In the genomic region with DNA sequence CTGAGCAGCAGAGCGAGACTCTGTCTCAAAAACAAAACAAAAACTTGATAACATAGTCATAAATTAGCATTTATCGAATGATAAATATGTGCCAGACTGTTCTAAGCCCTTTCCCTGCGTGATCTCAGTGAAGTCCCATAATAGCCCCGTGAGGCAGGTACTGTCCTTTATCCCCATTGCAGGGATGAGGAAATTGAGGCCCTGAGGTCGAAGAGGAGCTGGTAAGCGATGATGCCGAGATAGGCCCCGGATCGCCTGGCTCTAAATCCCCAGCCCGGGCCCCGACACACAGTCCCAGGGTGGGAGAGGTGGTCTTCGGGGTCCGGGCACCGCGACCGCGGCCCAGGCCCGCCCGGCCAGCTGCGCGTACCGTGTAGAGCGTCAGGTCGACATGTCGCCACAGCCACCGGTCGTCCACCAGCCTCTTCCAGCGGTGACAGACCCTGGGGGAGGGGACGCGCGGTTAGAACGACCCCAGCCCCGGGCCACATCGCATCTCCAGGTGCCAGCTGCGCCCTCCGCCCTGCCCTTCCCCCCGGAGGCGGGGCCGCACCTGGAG, we compare ENCODE assay signal across 8 cellular contexts. TPM values are rescaled to one million over a fixed set of nuclear protein-coding genes. Genes with fewer than 3 reads are reported as not detected.
DNase-seq lines count a peak whose midpoint lies in the region; ATAC-seq, FAIRE-seq and TF ChIP-seq lines count a peak whose summit lies in the region.

No MANE protein-coding gene starts in this region.

- peak overlapping the region; percentile 92 for H3K27ac Mint-ChIP-seq in Caco-2 (ENCODE audit: unreplicated experiment)

- H2BK12ac ChIP-seq in H1 (ENCODE audit: low read depth, low read length): no peak overlapping the region

- H3K23me2 ChIP-seq in H1 (ENCODE audit: low read depth, low read length): peaks cover 4% of the 10 kb centered on the region

- no peaks in the 10 kb centered on the region for H3K27me3 Mint-ChIP-seq in Caco-2 (ENCODE audit: insufficient read depth, unreplicated experiment)

- H2AFZ ChIP-seq in OCI-LY1 (ENCODE audit: low read length) (no peak overlapping the region), H1 (ENCODE audit: low read length) (no peak overlapping the region), neuron (ENCODE audit: low read depth, low read length) (peak overlapping the region; percentile 87)

- H3K9me3 ChIP-seq in Caco-2 (peaks cover 8% of the 10 kb centered on the region), OCI-LY1 (ENCODE audit: low read length) (peaks cover 7% of the 10 kb centered on the region; the same call in 1 of the 2 replicates), H1 (ENCODE audit: insufficient read depth in 2 of 2, low read depth in 1 of 2, low read length in 1 of 2) (0 out of 4 replicates have a peak, but pooled peaks cover 2 to 5% of the 10 kb centered on the region in 2 experiments), neuron (ENCODE audit: low read length) (peaks cover 7% of the 10 kb centered on the region)

- no peaks in the 10 kb centered on the region for H3F3A ChIP-seq in OCI-LY1 (ENCODE audit: insufficient read depth, low read length)

- no peak for ATAC-seq in activated CD4-positive, CD25-positive, alpha-beta regulatory T cell treated with anti-CD3 and anti-CD28 coated beads, Interleukin-2, amount 50 U/mL, for 24 hours

- H2BK15ac ChIP-seq in H1 (ENCODE audit: low read length): no peak overlapping the region

- peak overlapping the region; percentile 99 for H3K56ac ChIP-seq in H1 (replicated peaks; ENCODE audit: insufficient read length, low read depth, low read length)

- intact Hi-C loops in Caco-2 (cut with micrococcal nuclease; ENCODE audit: unreplicated experiment): no loop called here

- no peak overlapping the region for H3K18ac ChIP-seq in H1 (ENCODE audit: extremely low read depth, low read length)

- no peaks in the 10 kb centered on the region for H3K9me2 ChIP-seq in OCI-LY1 (ENCODE audit: low read depth, low read length)

- TF ChIP-seq EP300 in H1 (IDR thresholded peaks at IDR 0.05; ENCODE audit: borderline replicate concordance in 1 of 2, low read depth in 2 of 2, low read length in 2 of 2): no peak

- H3K14ac ChIP-seq in H1 (ENCODE audit: insufficient read length): no peak overlapping the region

- H3K27me3 ChIP-seq in Caco-2 (replicated peaks; ENCODE audit: control insufficient read depth, insufficient read depth, low read length) (no peaks in the 10 kb centered on the region), OCI-LY1 (ENCODE audit: insufficient read depth, low read length) (no peaks in the 10 kb centered on the region), H1 (replicated peaks in 1 of 4; ENCODE audit: control insufficient read depth in 3 of 4, extremely low read depth in 1 of 4, insufficient read depth in 3 of 4, low read length in 3 of 4) (no peaks in the 10 kb centered on the region), neuron (ENCODE audit: insufficient read depth, low read length) (no peaks in the 10 kb centered on the region)

- H2BK5ac ChIP-seq in H1 (ENCODE audit: low read depth, low read length): peak overlapping the region; percentile 71

- FAIRE-seq in H1 (lab: Jason Lieb, UNC): no peak

- H3K4ac ChIP-seq in H1 (replicated peaks; ENCODE audit: insufficient read length, low read depth, low read length): no peak overlapping the region

- no peak for TF ChIP-seq POLR2A in H1 (IDR thresholded peaks at IDR 0.05; ENCODE audit: control extremely low read depth in 1 of 2, low read depth in 2 of 2, low read length in 2 of 2)

- H3K36me3 ChIP-seq in Caco-2 (ENCODE audit: control insufficient read depth, insufficient read depth, low read length) (no peaks in the 10 kb centered on the region; the same call in 1 of the 2 replicates), OCI-LY1 (ENCODE audit: insufficient read depth, low read length) (peaks cover 43% of the 10 kb centered on the region), H1 (ENCODE audit: control insufficient read depth in 2 of 4, insufficient read depth in 4 of 4, low read length in 3 of 4) (peaks cover 0 to 3% (median 0%) of the 10 kb centered on the region in 4 experiments; a peak in 2 of 8 replicates), neuron (ENCODE audit: insufficient read depth, low read length) (peaks cover 9% of the 10 kb centered on the region)

- WGBS in H1 (ENCODE audit: extremely low coverage in 1 of 2, insufficient coverage in 1 of 2, insufficient read length in 1 of 2, insufficient replicate concordance in 2 of 2, low coverage in 1 of 2, low lambda C conversion rate in 2 of 2, missing lambda C conversion rate in 1 of 2), 2 experiments: 7% methylated on average over 34 of the region's 39 CpGs; no CpG with 5 or more reads in 1 of the 2 experiments

- H3K9ac ChIP-seq in OCI-LY1 (ENCODE audit: low read length): peak overlapping the region; percentile 92
- H3K9ac ChIP-seq in H1 (replicated peaks in 1 of 4; ENCODE audit: extremely low read depth in 1 of 4, low read depth in 3 of 4, low read length in 3 of 4): peak overlapping the region; percentile 76 to 91 (median 87)

- H3K4me1 ChIP-seq in Caco-2 (peaks cover 5% of the 10 kb centered on the region), OCI-LY1 (ENCODE audit: insufficient read depth, low read length, severe bottlenecking) (peaks cover 14% of the 10 kb centered on the region), H1 (replicated peaks in 1 of 4; ENCODE audit: control insufficient read depth in 3 of 4, insufficient read depth in 4 of 4, low read length in 3 of 4) (peaks cover 2 to 5% (median 3%) of the 10 kb centered on the region in 4 experiments; a peak in 6 of 7 replicates), neuron (ENCODE audit: insufficient read depth, low read length) (peaks cover 15% of the 10 kb centered on the region)

- no TSS peak for BruUV-seq in Caco-2 (replicated peaks; lab: Mats Ljungman, UMichigan)

- H4K20me1 ChIP-seq in OCI-LY1 (ENCODE audit: insufficient read depth, low read length): no peaks in the 10 kb centered on the region
- no peaks in the 10 kb centered on the region for H4K20me1 ChIP-seq in H1 (replicated peaks in 1 of 2; ENCODE audit: control insufficient read depth in 1 of 2, insufficient read depth in 2 of 2, low read length in 2 of 2)

- no peak overlapping the region for H3K23ac ChIP-seq in H1 (ENCODE audit: insufficient read length)

- POLR2A ChIA-PET in Caco-2 (lab: Charles Lee): interaction anchor here (0.6 to 1.0 kb wide), 2 partner anchors 9 to 453 kb away, joined by 9 to 11 read pairs; partner anchors contain the start of genes ICAM1 and UBL5
- POLR2A ChIA-PET in H1 (lab: Charles Lee; ENCODE audit: partially characterized antibody): interaction anchor here (0.7 to 2.1 kb wide), 10 partner anchors 9 to 689 kb away, joined by 3 to 11 read pairs (median 6); partner anchors contain the start of gene UBL5

- H4K91ac ChIP-seq in H1 (replicated peaks; ENCODE audit: insufficient read length, low read length): no peak overlapping the region

- peak overlapping the region; percentile 94 for H3K4me2 ChIP-seq in OCI-LY1 (ENCODE audit: low read length)
- H3K4me2 ChIP-seq in H1 (ENCODE audit: insufficient read depth in 1 of 2, low read depth in 2 of 2, low read length in 2 of 2): peak overlapping the region; percentile 81 to 86

- H2BK20ac ChIP-seq in H1 (ENCODE audit: low read length): no peak overlapping the region

- no peaks in the 10 kb centered on the region for H3K9me3 Mint-ChIP-seq in Caco-2 (ENCODE audit: unreplicated experiment)

- H3K79me2 ChIP-seq in OCI-LY1 (ENCODE audit: insufficient read depth, low read length) (peaks cover 18% of the 10 kb centered on the region), H1 (ENCODE audit: control insufficient read depth in 1 of 2, insufficient read depth in 2 of 2, low read length in 2 of 2) (peaks cover 0 to 37% of the 10 kb centered on the region in 2 experiments; a peak in 2 of 4 replicates)

- H3K4me3 ChIP-seq in Caco-2 (ENCODE audit: low read depth, low read length) (peak overlapping the region; percentile 73), OCI-LY1 (ENCODE audit: low read depth, low read length, poor library complexity, severe bottlenecking) (peak overlapping the region; percentile 97), H1 (ENCODE audit: extremely low read depth in 1 of 4, insufficient read depth in 2 of 4, low read depth in 3 of 4, low read length in 4 of 4) (peak overlapping the region; percentile 73 to 91 (median 83)), neuron (ENCODE audit: low read length) (peak overlapping the region; percentile 88)

- peaks cover 5% of the 10 kb centered on the region for H3K4me1 Mint-ChIP-seq in Caco-2 (ENCODE audit: low read depth, unreplicated experiment)

- no peak overlapping the region for H2BK120ac ChIP-seq in H1 (replicated peaks; ENCODE audit: low read depth, low read length)

- DNase-seq in Caco-2 (no peak), H1 (ENCODE audit: low read depth in 1 of 2, low spot score in 2 of 2) (no peak), COLO668 (lab: John Stamatoyannopoulos, UW; ENCODE audit: unreplicated experiment) (no peak), Ammon's horn (ENCODE audit: low spot score) (no peak), NCI-H526 treated with DMSO at 0.1 percent for 48 hours (lab: John Stamatoyannopoulos, UW) (no peak)

- peaks cover 50% of the 10 kb centered on the region for H3K36me3 Mint-ChIP-seq in Caco-2 (ENCODE audit: insufficient read depth, unreplicated experiment)

- H3K79me1 ChIP-seq in H1 (ENCODE audit: low read depth, low read length): peaks cover 3% of the 10 kb centered on the region; the same call in 1 of the 2 replicates

- TF ChIP-seq RAD21 in H1 (IDR thresholded peaks at IDR 0.05 in 1 of 2, conservative IDR thresholded peaks at IDR 0.05 in 1 of 2; ENCODE audit: low read depth in 2 of 2, low read length in 2 of 2): no peak

- no peak overlapping the region for H4K8ac ChIP-seq in H1 (ENCODE audit: extremely low read depth, insufficient read depth, low read length)

- H3K4me3 Mint-ChIP-seq in Caco-2 (ENCODE audit: unreplicated experiment): peak overlapping the region; percentile 90

- CTCF ChIA-PET in Caco-2 (lab: Charles Lee): interaction anchor here (1.3 kb wide), 1 partner anchor 23 kb away, joined by 5 read pairs; no protein-coding TSS in a partner anchor
- CTCF ChIA-PET in H1 (lab: Charles Lee; ENCODE audit: partially characterized antibody): no interaction called here

- TF ChIP-seq CTCF in Caco-2 (IDR thresholded peaks at IDR 0.05; ENCODE audit: insufficient read depth in 1 of 2, low read depth in 1 of 2, low read length in 1 of 2, severe bottlenecking in 1 of 2, unreplicated experiment in 1 of 2) (no peak), OCI-LY1 (IDR thresholded peaks at IDR 0.05; ENCODE audit: low read length) (no peak), H1 (IDR thresholded peaks at IDR 0.05; ENCODE audit: control extremely low read depth in 1 of 3, insufficient read depth in 1 of 3, low read depth in 1 of 3, low read length in 3 of 3) (no peak)

- H4K5ac ChIP-seq in H1 (ENCODE audit: insufficient read length, low read depth, low read length): no peak overlapping the region

- no peak overlapping the region for H2AK5ac ChIP-seq in H1 (ENCODE audit: low read depth, low read length)

- H3K27ac ChIP-seq in OCI-LY1 (ENCODE audit: low read depth, low read length, poor library complexity, severe bottlenecking): peak overlapping the region; percentile 85
- peak overlapping the region; percentile 91 for H3K27ac ChIP-seq in H1 (ENCODE audit: low read depth, low read length)

RNA-seq across cellular contexts. Expression of gene FBXL12, which starts 0.6 kb away (rescaled TPM):
- 37.6 and 39.9 TPM in 2 replicates for total RNA-seq in Caco-2 (2022)
- total RNA-seq in H1 (2021; fragmentation: NEBNext Ultra II Directional; extraction: Animal tissue kit (Norgen Biotek cat#: 25700)): 24.6 and 26.7 TPM in 2 replicates
- 62.3 and 89.1 TPM in 2 replicates for polyA plus RNA-seq in H1 (2011; rRNA removed)
- polyA plus RNA-seq in H1 (2011; cell fraction: cytosol; rRNA removed): 56.8 TPM
- 59.7 TPM for polyA plus RNA-seq in H1 (2011; cell fraction: nucleus; rRNA removed)
- polyA plus RNA-seq in H1 (2012, experiment 1 of 2): 24.8 to 33.5 TPM (median 30.6 TPM) in 4 replicates
- polyA plus RNA-seq in H1 (2012, experiment 2 of 2): 29.7 TPM
- 25.9 TPM for polyA plus RNA-seq in H1 (2013, experiment 1 of 2)
- polyA plus RNA-seq in H1 (2013, experiment 2 of 2): 25.4 TPM
- 11.2 and 13.5 TPM in 2 replicates for polyA minus RNA-seq in H1 (2011; rRNA and poly(A)+ RNA removed)
- 12.6 TPM for polyA minus RNA-seq in H1 (2011; cell fraction: cytosol; rRNA and poly(A)+ RNA removed)
- polyA minus RNA-seq in H1 (2011; cell fraction: nucleus; rRNA and poly(A)+ RNA removed): 20.7 TPM

RNA-seq across cellular contexts. Expression of gene UBL5, which starts 9.5 kb away (rescaled TPM):
- 345 and 359 TPM in 2 replicates for total RNA-seq in Caco-2 (2022)
- 384 and 416 TPM in 2 replicates for total RNA-seq in H1 (2021; fragmentation: NEBNext Ultra II Directional; extraction: Animal tissue kit (Norgen Biotek cat#: 25700))
- polyA plus RNA-seq in H1 (2011; rRNA removed): 1,137 and 1,209 TPM in 2 replicates
- 1,381 TPM for polyA plus RNA-seq in H1 (2011; cell fraction: cytosol; rRNA removed)
- 379 TPM for polyA plus RNA-seq in H1 (2011; cell fraction: nucleus; rRNA removed)
- polyA plus RNA-seq in H1 (2012, experiment 1 of 2): 570 to 950 TPM (median 731 TPM) in 4 replicates
- polyA plus RNA-seq in H1 (2012, experiment 2 of 2): 3,120 TPM
- polyA plus RNA-seq in H1 (2013, experiment 1 of 2): 427 TPM
- 439 TPM for polyA plus RNA-seq in H1 (2013, experiment 2 of 2)
- 103 and 118 TPM in 2 replicates for polyA minus RNA-seq in H1 (2011; rRNA and poly(A)+ RNA removed)
- 80.6 TPM for polyA minus RNA-seq in H1 (2011; cell fraction: cytosol; rRNA and poly(A)+ RNA removed)
- 77.9 TPM for polyA minus RNA-seq in H1 (2011; cell fraction: nucleus; rRNA and poly(A)+ RNA removed)

RNA-seq across cellular contexts. Expression of gene PIN1, which starts 16.9 kb away (rescaled TPM):
- total RNA-seq in Caco-2 (2022): 63.3 and 65.3 TPM in 2 replicates
- total RNA-seq in H1 (2021; fragmentation: NEBNext Ultra II Directional; extraction: Animal tissue kit (Norgen Biotek cat#: 25700)): 78.3 and 88.0 TPM in 2 replicates
- 90.8 and 124 TPM in 2 replicates for polyA plus RNA-seq in H1 (2011; rRNA removed)
- polyA plus RNA-seq in H1 (2011; cell fraction: cytosol; rRNA removed): 145 TPM
- 106 TPM for polyA plus RNA-seq in H1 (2011; cell fraction: nucleus; rRNA removed)
- 53.3 to 94.4 TPM (median 91.8 TPM) in 4 replicates for polyA plus RNA-seq in H1 (2012, experiment 1 of 2)
- polyA plus RNA-seq in H1 (2012, experiment 2 of 2): 98.1 TPM
- 64.9 TPM for polyA plus RNA-seq in H1 (2013, experiment 1 of 2)
- polyA plus RNA-seq in H1 (2013, experiment 2 of 2): 61.6 TPM
- 16.1 and 18.6 TPM in 2 replicates for polyA minus RNA-seq in H1 (2011; rRNA and poly(A)+ RNA removed)
- 40.0 TPM for polyA minus RNA-seq in H1 (2011; cell fraction: cytosol; rRNA and poly(A)+ RNA removed)
- polyA minus RNA-seq in H1 (2011; cell fraction: nucleus; rRNA and poly(A)+ RNA removed): 29.8 TPM

RNA-seq across cellular contexts. Expression of gene ZNF846, which starts 49.7 kb away (rescaled TPM):
- 5.3 and 6.2 TPM in 2 replicates for total RNA-seq in Caco-2 (2022)
- total RNA-seq in H1 (2021; fragmentation: NEBNext Ultra II Directional; extraction: Animal tissue kit (Norgen Biotek cat#: 25700)): 9.0 and 9.2 TPM in 2 replicates
- polyA plus RNA-seq in H1 (2011; rRNA removed): 4.5 and 4.8 TPM in 2 replicates
- 6.3 TPM for polyA plus RNA-seq in H1 (2011; cell fraction: cytosol; rRNA removed)
- 5.4 TPM for polyA plus RNA-seq in H1 (2011; cell fraction: nucleus; rRNA removed)
- 7.1 to 8.6 TPM (median 7.4 TPM) in 4 replicates for polyA plus RNA-seq in H1 (2012, experiment 1 of 2)
- polyA plus RNA-seq in H1 (2012, experiment 2 of 2): 2.9 TPM
- polyA plus RNA-seq in H1 (2013, experiment 1 of 2): 7.0 TPM
- 5.5 TPM for polyA plus RNA-seq in H1 (2013, experiment 2 of 2)
- 10.3 and 12.6 TPM in 2 replicates for polyA minus RNA-seq in H1 (2011; rRNA and poly(A)+ RNA removed)
- polyA minus RNA-seq in H1 (2011; cell fraction: cytosol; rRNA and poly(A)+ RNA removed): 2.7 TPM
- polyA minus RNA-seq in H1 (2011; cell fraction: nucleus; rRNA and poly(A)+ RNA removed): 9.8 TPM
